In the genomic region with DNA sequence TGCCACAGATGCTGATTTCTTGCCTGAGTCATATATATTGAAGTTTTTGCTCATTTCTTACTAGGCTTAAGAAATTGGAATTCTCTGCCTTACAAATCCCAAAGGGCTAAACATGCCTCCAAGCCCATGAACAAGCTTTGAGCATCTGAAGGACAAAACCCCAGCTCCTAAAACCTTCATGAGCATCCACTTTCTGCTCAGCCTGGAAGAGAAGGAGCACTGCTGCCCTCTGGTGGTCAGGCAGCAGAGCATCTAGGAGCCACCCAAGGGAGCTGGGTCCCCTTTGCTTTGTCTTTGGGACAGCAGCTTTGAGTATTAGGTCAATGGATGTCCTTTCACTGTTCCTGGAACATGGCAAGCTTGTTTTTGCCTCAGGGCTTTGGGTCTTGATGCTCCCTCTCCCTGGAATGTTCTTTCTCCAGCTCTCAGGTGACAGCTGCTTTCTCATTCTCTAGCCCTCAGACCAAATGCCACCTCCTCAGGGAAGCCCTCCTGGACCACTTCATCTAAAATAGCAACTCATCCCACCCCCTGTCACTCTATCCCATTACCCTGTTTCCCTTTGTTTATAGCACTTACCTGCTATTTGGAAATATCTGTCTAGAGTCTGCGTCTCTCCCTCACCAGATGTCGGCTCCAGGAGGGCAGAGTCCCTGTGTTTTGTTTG, we compare ENCODE assay signal across 8 cellular contexts. TPM values are rescaled to one million over a fixed set of nuclear protein-coding genes. Genes with fewer than 3 reads are reported as not detected.
A peak's percentile ranks its signal among the peaks of the same experiment; 100 is the strongest.
DNase-seq lines count a peak whose midpoint lies in the region; ATAC-seq and TF ChIP-seq lines count a peak whose summit lies in the region.

No MANE protein-coding gene starts in this region.

- H4K20me1 ChIP-seq in PC-9 (ENCODE audit: insufficient read depth) = no peaks in the 10 kb centered on the region

- H3K9me3 ChIP-seq in PC-9 (ENCODE audit: insufficient read depth, low read depth) = peaks cover 3% of the 10 kb centered on the region; the same call in 1 of the 2 replicates

- peaks cover 5% of the 10 kb centered on the region for H3K27me3 Mint-ChIP-seq in nephron (ENCODE audit: low read depth)
- H3K27me3 Mint-ChIP-seq in stimulated activated naive B cell treated with anti-CD40 and anti-IgM and Interleukin-4, amounts not matched to agents 10 μg/mL and 1 μg/mL and 100 μg/mL, for 72 hours = peaks cover 0 to 4% of the 10 kb centered on the region in 2 donors

- no peaks in the 10 kb centered on the region for H3K79me2 ChIP-seq in PC-9 (ENCODE audit: low read depth)

- intact Hi-C loops in PC-9 (cut with micrococcal nuclease; ENCODE audit: unreplicated experiment) = loop anchor here (1.0 to 2.0 kb wide), 3 partner anchors 58 to 313 kb away; no protein-coding TSS in a partner anchor

- H3K4me2 ChIP-seq in PC-9 = no peak overlapping the region

- H3K36me3 ChIP-seq in PC-9 (ENCODE audit: low read depth) = no peaks in the 10 kb centered on the region

- H3K4me1 ChIP-seq in PC-9 (replicated peaks; ENCODE audit: insufficient read depth) = peaks cover 27% of the 10 kb centered on the region

- TF ChIP-seq CTCF in PC-9 (conservative IDR thresholded peaks at IDR 0.05) (peak; percentile 98), nephron (IDR thresholded peaks at IDR 0.05; ENCODE audit: unreplicated experiment in 3 of 3) (peak; percentile 92 to 97 (median 97))

- H3K4me1 Mint-ChIP-seq in nephron = peaks cover 6% of the 10 kb centered on the region
- peaks cover 0 to 12% of the 10 kb centered on the region in 2 donors for H3K4me1 Mint-ChIP-seq in stimulated activated naive B cell treated with anti-CD40 and anti-IgM and Interleukin-4, amounts not matched to agents 10 μg/mL and 1 μg/mL and 100 μg/mL, for 72 hours

- H3K27me3 ChIP-seq in PC-9 (ENCODE audit: insufficient read depth, low read depth) = no peaks in the 10 kb centered on the region

- H2AFZ ChIP-seq in PC-9 = no peak overlapping the region

- no peaks in the 10 kb centered on the region for H3K36me3 Mint-ChIP-seq in nephron (ENCODE audit: low read depth)
- no peaks in the 10 kb centered on the region for H3K36me3 Mint-ChIP-seq in stimulated activated naive B cell treated with anti-CD40 and anti-IgM and Interleukin-4, amounts not matched to agents 10 μg/mL and 1 μg/mL and 100 μg/mL, for 72 hours

- H3K9me3 Mint-ChIP-seq in nephron = no peaks in the 10 kb centered on the region
- H3K9me3 Mint-ChIP-seq in stimulated activated naive B cell treated with anti-CD40 and anti-IgM and Interleukin-4, amounts not matched to agents 10 μg/mL and 1 μg/mL and 100 μg/mL, for 72 hours = peaks cover 3 to 6% of the 10 kb centered on the region in 2 donors

- H3K27ac Mint-ChIP-seq in nephron = peak overlapping the region in 2 of 3 experiments; percentile 27 to 33
- no peak overlapping the region for H3K27ac Mint-ChIP-seq in stimulated activated naive B cell treated with anti-CD40 and anti-IgM and Interleukin-4, amounts not matched to agents 10 μg/mL and 1 μg/mL and 100 μg/mL, for 72 hours

- no TSS peak for BruUV-seq in PC-9 (replicated peaks; lab: Mats Ljungman, UMichigan)

- H3K9me2 ChIP-seq in PC-9 (ENCODE audit: insufficient read depth) = no peaks in the 10 kb centered on the region

- H3K27ac ChIP-seq in PC-9 = no peak overlapping the region

- peaks cover 25% of the 10 kb centered on the region for H3F3A ChIP-seq in PC-9 (ENCODE audit: insufficient read depth, low read depth)

- CTCF ChIA-PET in PC-9 (lab: Charles Lee) = interaction anchor here (0.5 to 3.2 kb wide), 20 partner anchors 9 to 569 kb away, joined by 3 to 79 read pairs (median 4); partner anchors contain the start of genes SLC26A9 and SLC41A1

- no peak overlapping the region for H3K4me3 ChIP-seq in PC-9

- H3K4me3 Mint-ChIP-seq in nephron = no peak overlapping the region
- H3K4me3 Mint-ChIP-seq in stimulated activated naive B cell treated with anti-CD40 and anti-IgM and Interleukin-4, amounts not matched to agents 10 μg/mL and 1 μg/mL and 100 μg/mL, for 72 hours = no peak overlapping the region

- POLR2A ChIA-PET in PC-9 (lab: Charles Lee; ENCODE audit: unreplicated experiment) = interaction anchor here (0.6 kb wide), 1 partner anchor 403 kb away, joined by 5 read pairs; no protein-coding TSS in a partner anchor

- ATAC-seq in stimulated activated naive B cell treated with anti-CD40 and anti-IgM and Interleukin-4, amounts not matched to agents 10 μg/mL and 1 μg/mL and 100 μg/mL, for 72 hours (replicated peaks) = peak; percentile 96 to 98
- no peak for ATAC-seq in GM21423 (IDR thresholded peaks at IDR 0.05; ENCODE audit: unreplicated experiment)

- DNase-seq in EH (ENCODE audit: low read depth) (peak; percentile 83), Kasumi-1 (lab: John Stamatoyannopoulos, UW) (peak; percentile 88 to 93), PC-9 (peak; percentile 74 to 75), fibroblast of gingiva (ENCODE audit: low read depth) (peak; percentile 85)
- peak; percentile 71 for DNase-seq in activated T-cell treated with anti-CD3 and anti-CD28 coated beads, Interleukin-2, amount 50 U/mL, for 1 hour
- peak; percentile 59 for DNase-seq in stimulated activated naive B cell treated with anti-CD40 and anti-IgM and Interleukin-4, amounts not matched to agents 10 μg/mL and 1 μg/mL and 100 μg/mL, for 72 hours

RNA-seq across cellular contexts. Expression of gene RAB7B, which starts 25.7 kb away (rescaled TPM):
- total RNA-seq in PC-9 (2021) = not detected in 2 replicates

RNA-seq across cellular contexts. Expression of gene SLC26A9, which starts 34.2 kb away (rescaled TPM):
- total RNA-seq in PC-9 (2021) = 0.98 and 1.0 TPM in 2 replicates

RNA-seq across cellular contexts. Expression of gene CTSE, which starts 46.2 kb away (rescaled TPM):
- total RNA-seq in PC-9 (2021) = 0.65 and 1.2 TPM in 2 replicates
